In the genomic region with DNA sequence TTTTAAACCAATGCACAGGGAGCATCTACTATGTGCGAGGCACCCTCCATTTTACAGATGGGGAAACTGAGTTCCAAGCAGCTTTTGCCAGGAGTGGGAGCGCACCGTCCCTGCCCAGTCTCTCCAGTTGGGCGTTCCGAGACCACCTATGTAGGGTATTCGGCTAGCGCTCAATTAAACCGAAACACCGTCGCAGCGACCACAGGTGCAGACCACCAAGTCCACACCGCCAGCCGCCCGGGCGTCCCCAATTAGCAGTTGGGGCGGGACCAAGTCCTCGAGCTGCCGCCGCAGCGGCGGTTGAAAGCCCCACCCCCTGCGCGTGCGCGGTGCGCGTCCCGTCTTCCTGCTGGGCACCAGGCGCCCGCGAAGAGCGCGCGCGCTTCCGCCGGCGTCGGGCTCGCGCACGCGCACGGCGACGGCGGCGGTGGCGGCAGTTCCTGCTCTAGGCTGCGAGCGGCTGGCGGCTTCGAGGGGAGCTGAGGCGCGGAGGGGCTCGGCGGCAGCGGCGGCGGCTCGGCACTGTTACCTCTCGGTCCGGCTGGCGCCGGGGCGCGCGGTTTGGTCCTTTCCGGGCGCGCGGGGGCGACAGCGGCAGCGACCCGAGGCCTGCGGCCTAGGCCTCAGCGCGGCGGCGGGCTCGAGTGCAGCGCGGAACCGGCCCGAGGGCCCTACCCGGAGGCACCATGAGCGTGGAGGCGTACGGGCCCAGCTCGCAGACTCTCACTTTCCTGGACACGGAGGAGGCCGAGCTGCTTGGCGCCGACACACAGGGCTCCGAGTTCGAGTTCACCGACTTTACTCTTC, we compare ENCODE assay signal across 1 cellular context.
TF ChIP-seq lines count a peak whose summit lies in the region.

A gene (plus strand): TSS at position 436 of the 807 bp plus-strand sequence. CDS start 251 bp downstream, at position 687.

TF ChIP-seq in HepG2, 621 proteins besides CTCF, POLR2A, EP300 and RAD21 (continued from another document):
- TF ChIP-seq SP5 (CRISPR knock-in tag; IDR thresholded peaks at IDR 0.05; ENCODE audit: borderline replicate concordance, low read depth): no peak
- no peak for TF ChIP-seq SMAD1 (CRISPR knock-in tag; IDR thresholded peaks at IDR 0.05; ENCODE audit: borderline replicate concordance, low read depth)
- TF ChIP-seq HCFC1 (IDR thresholded peaks at IDR 0.05; ENCODE audit: low read depth, low read length): 0 out of 2 replicates have a peak, but pooled peaks have one; percentile 10
- TF ChIP-seq, protein P1, sequence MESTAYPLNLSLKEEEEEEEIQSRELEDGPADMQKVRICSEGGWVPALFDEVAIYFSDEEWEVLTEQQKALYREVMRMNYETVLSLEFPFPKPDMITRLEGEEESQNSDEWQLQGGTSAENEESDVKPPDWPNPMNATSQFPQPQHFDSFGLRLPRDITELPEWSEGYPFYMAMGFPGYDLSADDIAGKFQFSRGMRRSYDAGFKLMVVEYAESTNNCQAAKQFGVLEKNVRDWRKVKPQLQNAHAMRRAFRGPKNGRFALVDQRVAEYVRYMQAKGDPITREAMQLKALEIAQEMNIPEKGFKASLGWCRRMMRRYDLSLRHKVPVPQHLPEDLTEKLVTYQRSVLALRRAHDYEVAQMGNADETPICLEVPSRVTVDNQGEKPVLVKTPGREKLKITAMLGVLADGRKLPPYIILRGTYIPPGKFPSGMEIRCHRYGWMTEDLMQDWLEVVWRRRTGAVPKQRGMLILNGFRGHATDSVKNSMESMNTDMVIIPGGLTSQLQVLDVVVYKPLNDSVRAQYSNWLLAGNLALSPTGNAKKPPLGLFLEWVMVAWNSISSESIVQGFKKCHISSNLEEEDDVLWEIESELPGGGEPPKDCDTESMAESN (CRISPR knock-in tag; conservative IDR thresholded peaks at IDR 0.05): 0 out of 2 replicates have a peak, but pooled peaks have one; percentile 51
